In genomic region chr5:154674029-154674428, GRCh38 we compare ENCODE assay signal across 26 cellular contexts.
"Had no signal": no experiment of that assay in that cellular context is flagged by ENCODE, and none has a peak within 500 bp of the region (broad histone marks: within the 10 kb centered on the region; RNA-seq: fewer than 3 reads in every experiment).

No MANE protein-coding gene starts in this region.

- DNase-seq: stimulated activated CD4-positive, alpha-beta T cell treated with anti-CD3 and anti-CD28 coated beads, Interleukin-2, amount 100 ng/mL, for 48 hours; stimulated activated CD4-positive, alpha-beta T cell treated with anti-CD3 and anti-CD28 coated beads, Interleukin-4, amount 100 ng/mL, for 1 hour; stimulated activated CD4-positive, alpha-beta T cell treated with anti-CD3 and anti-CD28 coated beads, Interleukin-4, amount 100 ng/mL, for 24 hours; stimulated activated CD4-positive, alpha-beta T cell treated with anti-CD3 and anti-CD28 coated beads, Interleukin-4, amount 100 ng/mL, for 4 hours; stimulated activated CD8-positive, alpha-beta memory T cell treated with anti-CD3 and anti-CD28 coated beads, Interleukin-4, amount 100 ng/mL, for 48 hours; stimulated activated naive B cell treated with anti-CD40 and anti-IgM and Interleukin-4, amounts not matched to agents 10 μg/mL and 1 μg/mL and 100 μg/mL, for 72 hours; stimulated activated naive CD4-positive, alpha-beta T cell; stimulated activated naive CD4-positive, alpha-beta T cell treated with Interleukin-2 at 50 U/mL for 16 hours; stimulated activated naive CD8-positive, alpha-beta T cell treated with anti-CD3 and anti-CD28 coated beads, Interleukin-15, amount 100 ng/mL, for 72 hours; stimulated activated naive CD8-positive, alpha-beta T cell treated with anti-CD3 and anti-CD28 coated beads, Interleukin-15, Interleukin-2, amounts not matched to agents 100 U/mL and 50 U/mL, for 24 hours; stomach; substantia nigra; testis; thyroid gland; tibial artery; transverse colon; trophoblast cell; upper lobe of left lung; upper lobe of right lung; uterus had no signal

- ATAC-seq: stimulated activated effector memory CD8-positive, alpha-beta T cell treated with anti-CD3 and anti-CD28 coated beads, Interleukin-12 subunit alpha, Interleukin-12 subunit beta, amount 100 ng/mL, for 72 hours; stimulated activated memory B cell treated with anti-CD40 and anti-IgM and Interleukin-4, amounts not matched to agents 10 μg/mL and 1 μg/mL and 100 μg/mL, for 72 hours; stimulated activated naive B cell treated with anti-CD40 and anti-IgM and Interleukin-4, amounts not matched to agents 10 μg/mL and 1 μg/mL and 100 μg/mL, for 72 hours; stimulated activated naive CD8-positive, alpha-beta T cell treated with anti-CD3 and anti-CD28 coated beads, Interleukin-15, amount 100 ng/mL, for 72 hours; stimulated activated naive CD8-positive, alpha-beta T cell treated with anti-CD3 and anti-CD28 coated beads, Interleukin-15, Interleukin-2, amounts not matched to agents 100 U/mL and 50 U/mL, for 24 hours; upper lobe of right lung had no signal

- H3K9me3 ChIP-seq: stomach, suprapubic skin, testis, thoracic aorta, thyroid gland, tibial artery, transverse colon, upper lobe of left lung, upper lobe of right lung, uterus, vagina had no signal

- H3K27ac ChIP-seq: stomach, suprapubic skin, testis, thoracic aorta, thyroid gland, tibial artery, tibial nerve, transverse colon, upper lobe of left lung, upper lobe of right lung, uterus, vagina had no signal

- H3K27me3 ChIP-seq: stomach, suprapubic skin, testis, thyroid gland, tibial artery, tibial nerve, transverse colon, upper lobe of left lung, upper lobe of right lung, uterus, vagina had no signal

- H3K4me1 ChIP-seq: stomach, suprapubic skin, testis, thyroid gland, tibial artery, tibial nerve, transverse colon, upper lobe of left lung, upper lobe of right lung, uterus, vagina had no signal

- H3K36me3 ChIP-seq: stomach, suprapubic skin, thoracic aorta, thyroid gland, tibial artery, tibial nerve, transverse colon, upper lobe of left lung, upper lobe of right lung, uterus, vagina had no signal

- H3K4me3 ChIP-seq: stomach, suprapubic skin, testis, thoracic aorta, thyroid gland, tibial artery, tibial nerve, transverse colon, upper lobe of left lung, upper lobe of right lung, uterus, vagina had no signal
